Comparison of ENCODE assay signal across 24 cellular contexts in genomic region chr18:5744659-5745058, GRCh38.
"Had no signal": no experiment of that assay in that cellular context is flagged by ENCODE, and none has a peak within 500 bp of the region (broad histone marks: within the 10 kb centered on the region; RNA-seq: fewer than 3 reads in every experiment).

No MANE protein-coding gene starts in this region.

- H3K27ac ChIP-seq: neural progenitor cell, ovary, parathyroid adenoma, psoas muscle, right lobe of liver, sigmoid colon, stomach, thoracic aorta, thyroid gland, tibial nerve, upper lobe of right lung, uterus had no signal

- H3K27me3 ChIP-seq: neural progenitor cell, ovary, right lobe of liver, sigmoid colon, stomach, thyroid gland, tibial nerve, upper lobe of right lung, uterus had no signal

- ATAC-seq: natural killer cell; psoas muscle; right cardiac atrium; right lobe of liver; stimulated activated effector memory CD8-positive, alpha-beta T cell treated with anti-CD3 and anti-CD28 coated beads, Interleukin-12 subunit alpha, Interleukin-12 subunit beta, amount 100 ng/mL, for 72 hours; stimulated activated naive B cell treated with anti-CD40 and anti-IgM and Interleukin-4, amounts not matched to agents 10 μg/mL and 1 μg/mL and 100 μg/mL, for 72 hours; upper lobe of right lung had no signal

- H3K4me1 ChIP-seq: neural progenitor cell, parathyroid adenoma, psoas muscle, right lobe of liver, sigmoid colon, stomach, thyroid gland, tibial nerve, upper lobe of right lung, uterus had no signal

- DNase-seq: natural killer cell; occipital lobe; ovary; posterior cingulate gyrus; psoas muscle; right cardiac atrium; right lobe of liver; sigmoid colon; small intestine; stimulated activated CD4-positive, alpha-beta T cell treated with anti-CD3 and anti-CD28 coated beads, Interleukin-15, amount 100 ng/mL, for 24 hours; stimulated activated CD4-positive, alpha-beta T cell treated with anti-CD3 and anti-CD28 coated beads, Interleukin-2, amount 100 ng/mL, for 24 hours; stimulated activated CD4-positive, alpha-beta T cell treated with anti-CD3 and anti-CD28 coated beads, Interleukin-2, amount 100 ng/mL, for 48 hours; stimulated activated CD4-positive, alpha-beta T cell treated with anti-CD3 and anti-CD28 coated beads, Interleukin-4, amount 100 ng/mL, for 24 hours; stimulated activated naive B cell treated with anti-CD40 and anti-IgM and Interleukin-4, amounts not matched to agents 10 μg/mL and 1 μg/mL and 100 μg/mL, for 72 hours; stimulated activated naive CD4-positive, alpha-beta T cell treated with Interleukin-2 at 50 U/mL for 16 hours; stomach; thyroid gland; upper lobe of right lung; uterus had no signal

- H3K9me3 ChIP-seq: ovary, psoas muscle, right lobe of liver, sigmoid colon, stomach, thoracic aorta, thyroid gland, tibial nerve, upper lobe of right lung, uterus had no signal

- H3K4me3 ChIP-seq: neural progenitor cell, ovary, psoas muscle, right lobe of liver, sigmoid colon, stomach, thoracic aorta, thyroid gland, tibial nerve, upper lobe of right lung, uterus had no signal

- H3K36me3 ChIP-seq: neural progenitor cell, ovary, right lobe of liver, sigmoid colon, stomach, thoracic aorta, thyroid gland, tibial nerve, upper lobe of right lung, uterus had no signal
